ENCODE assay signal across 16 cellular contexts in genomic region chr7:116877443-116878217, GRCh38. TPM values are rescaled to one million over a fixed set of nuclear protein-coding genes. Genes with fewer than 3 reads are reported as not detected.
A peak's percentile ranks its signal among the peaks of the same experiment; 100 is the strongest.
DNase-seq lines count a peak whose midpoint lies in the region; ATAC-seq, FAIRE-seq and TF ChIP-seq lines count a peak whose summit lies in the region.
"Had no signal": no experiment of that assay in that cellular context is flagged by ENCODE, and none has a peak within 500 bp of the region (broad histone marks: within the 10 kb centered on the region; RNA-seq: fewer than 3 reads in every experiment).

No MANE protein-coding gene starts in this region.

- H3K27me3 Mint-ChIP-seq in activated naive CD8-positive, alpha-beta T cell treated with anti-CD3 and anti-CD28 coated beads for 36 hours: no peaks in the 10 kb centered on the region

- intact Hi-C loops in right cardiac atrium (cut with DNase I) (no loop called here), endothelial cell of umbilical vein (cut with micrococcal nuclease) (loop anchor here (5.0 kb wide), 1 partner anchor 285 kb away; no protein-coding TSS in a partner anchor), upper lobe of right lung (cut with DNase I) (no loop called here)

- H3K9me3 ChIP-seq in right atrium auricular region (no peaks in the 10 kb centered on the region), right cardiac atrium (ENCODE audit: control insufficient read depth, low read length) (no peaks in the 10 kb centered on the region), endothelial cell of umbilical vein (replicated peaks; ENCODE audit: control insufficient read depth, insufficient read depth, low read length) (no peaks in the 10 kb centered on the region), mesodermal cell (ENCODE audit: control insufficient read depth, low read length) (no peaks in the 10 kb centered on the region), upper lobe of right lung (no peaks in the 10 kb centered on the region)

- DNase-seq in right atrium auricular region (ENCODE audit: low spot score): no peak
- DNase-seq in right cardiac atrium: no peak
- no peak for DNase-seq in endothelial cell of umbilical vein (ENCODE audit: low read depth, low spot score)
- DNase-seq in upper lobe of right lung: no peak
- no peak for DNase-seq in activated naive CD8-positive, alpha-beta T cell treated with anti-CD3 and anti-CD28 coated beads for 36 hours
- DNase-seq in KG1 (lab: John Stamatoyannopoulos, UW): no peak
- DNase-seq in NCI-H69 (lab: John Stamatoyannopoulos, UW): no peak
- DNase-seq: DMS79, NCI-H1417 treated with DMSO at 0.1 percent for 48 hours, NCI-H187 treated with DMSO at 0.1 percent for 48 hours, NCI-H524, RPMI8226 had no signal

- TF ChIP-seq POLR2A in endothelial cell of umbilical vein (IDR thresholded peaks at IDR 0.05; ENCODE audit: low read depth, low read length): no peak

- POLR2A ChIA-PET in endothelial cell of umbilical vein (lab: Charles Lee): no interaction called here

- peaks cover 0 to 71% of the 10 kb centered on the region in 2 donors for H3K4me1 ChIP-seq in right atrium auricular region
- H3K4me1 ChIP-seq in right cardiac atrium (ENCODE audit: control insufficient read depth, insufficient read depth, low read length): peaks cover 17% of the 10 kb centered on the region
- H3K4me1 ChIP-seq in endothelial cell of umbilical vein (ENCODE audit: control insufficient read depth, extremely low read depth, insufficient read depth, low read length): peaks cover 62% of the 10 kb centered on the region
- peaks cover 6% of the 10 kb centered on the region for H3K4me1 ChIP-seq in mesodermal cell (ENCODE audit: control insufficient read depth, insufficient read depth, low read length, poor library complexity, severe bottlenecking)
- H3K4me1 ChIP-seq in upper lobe of right lung: peaks cover 36% of the 10 kb centered on the region

- H3K36me3 ChIP-seq in right atrium auricular region (no peaks in the 10 kb centered on the region), endothelial cell of umbilical vein (ENCODE audit: control insufficient read depth in 2 of 2, extremely low read depth in 1 of 2, insufficient read depth in 2 of 2, low read length in 2 of 2) (peaks cover 0 to 3% of the 10 kb centered on the region in 2 experiments), mesodermal cell (ENCODE audit: control insufficient read depth, insufficient read depth, low read length) (peaks cover 46% of the 10 kb centered on the region), upper lobe of right lung (no peaks in the 10 kb centered on the region)

- TF ChIP-seq CTCF in right atrium auricular region (IDR thresholded peaks at IDR 0.05): no peak
- TF ChIP-seq CTCF in endothelial cell of umbilical vein (IDR thresholded peaks at IDR 0.05; ENCODE audit: extremely low read depth in 1 of 2, insufficient read depth in 1 of 2, low read depth in 1 of 2, low read length in 2 of 2): no peak
- no peak for TF ChIP-seq CTCF in upper lobe of right lung (IDR thresholded peaks at IDR 0.05)

- no TSS peak for BruUV-seq in endothelial cell of umbilical vein (replicated peaks; lab: Mats Ljungman, UMichigan)

- dilution Hi-C loops in endothelial cell of umbilical vein (cut with MboI; ENCODE audit: extremely low pct_ligation_motif_present, low sequenced_read_pairs): no loop called here

- H3K4me3 ChIP-seq in right atrium auricular region (no peak overlapping the region), right cardiac atrium (ENCODE audit: low read length) (no peak overlapping the region), endothelial cell of umbilical vein (replicated peaks in 1 of 3; ENCODE audit: insufficient read depth in 1 of 3, low read depth in 1 of 3, low read length in 3 of 3) (peak overlapping the region in 1 of 3 experiments; percentile 27), mesodermal cell (ENCODE audit: extremely low read depth, insufficient read depth, low read length, poor library complexity, severe bottlenecking) (no peak overlapping the region), upper lobe of right lung (no peak overlapping the region)
- H3K4me3 ChIP-seq: BLaER1 treated with 17β-estradiol and CSF1 and Interleukin-3, amounts not matched to agents 10 nM and 100 nM had no signal

- peaks cover 89% of the 10 kb centered on the region for H3K79me2 ChIP-seq in endothelial cell of umbilical vein (ENCODE audit: control insufficient read depth, insufficient read depth, low read length)

- peak overlapping the region; percentile 80 for H3K4me2 ChIP-seq in endothelial cell of umbilical vein (ENCODE audit: insufficient read depth, low read length)

- H3K27me3 ChIP-seq in right atrium auricular region (no peaks in the 10 kb centered on the region), right cardiac atrium (ENCODE audit: control insufficient read depth, insufficient read depth) (no peaks in the 10 kb centered on the region), endothelial cell of umbilical vein (ENCODE audit: control insufficient read depth in 2 of 2, insufficient read depth in 2 of 2, low read length in 2 of 2) (no peaks in the 10 kb centered on the region), upper lobe of right lung (no peaks in the 10 kb centered on the region)
- H3K27me3 ChIP-seq: BLaER1 treated with 17β-estradiol and CSF1 and Interleukin-3, amounts not matched to agents 10 nM and 100 nM had no signal

- peaks cover 20% of the 10 kb centered on the region for H3K4me1 Mint-ChIP-seq in activated naive CD8-positive, alpha-beta T cell treated with anti-CD3 and anti-CD28 coated beads for 36 hours

- H3K9me1 ChIP-seq in endothelial cell of umbilical vein (replicated peaks; ENCODE audit: control insufficient read depth, extremely low read depth, insufficient read depth, low read length): no peaks in the 10 kb centered on the region

- H3K4me3 Mint-ChIP-seq in activated naive CD8-positive, alpha-beta T cell treated with anti-CD3 and anti-CD28 coated beads for 36 hours: no peak overlapping the region

- peak overlapping the region; percentile 56 for H3K9ac ChIP-seq in endothelial cell of umbilical vein (replicated peaks; ENCODE audit: extremely low read depth, insufficient read depth, low read length)

- no peak overlapping the region for H2AFZ ChIP-seq in endothelial cell of umbilical vein (ENCODE audit: low read depth, low read length)

- H3K9me3 Mint-ChIP-seq in activated naive CD8-positive, alpha-beta T cell treated with anti-CD3 and anti-CD28 coated beads for 36 hours: no peaks in the 10 kb centered on the region

- H4K20me1 ChIP-seq in endothelial cell of umbilical vein (replicated peaks; ENCODE audit: control insufficient read depth, extremely low read depth, insufficient read depth, low read length): peaks cover 2% of the 10 kb centered on the region

- 80% methylated on average over 3 of the region's 3 CpGs for WGBS in right cardiac atrium
- 91 to 97% methylated on average over 2 to 3 of the region's 3 CpGs for WGBS in mesodermal cell (ENCODE audit: insufficient coverage in 2 of 2), 2 experiments

- FAIRE-seq in endothelial cell of umbilical vein (lab: Jason Lieb, UNC): no peak
- FAIRE-seq: D721Med, H54 had no signal

- CTCF ChIA-PET in endothelial cell of umbilical vein (lab: Charles Lee): interaction anchor here (1.0 to 1.6 kb wide), 5 partner anchors 10 to 286 kb away, joined by 3 to 5 read pairs (median 4); no protein-coding TSS in a partner anchor

- peaks cover 27% of the 10 kb centered on the region for H3K36me3 Mint-ChIP-seq in activated naive CD8-positive, alpha-beta T cell treated with anti-CD3 and anti-CD28 coated beads for 36 hours

- ATAC-seq in right cardiac atrium: no peak
- ATAC-seq in upper lobe of right lung: peak; percentile 9

- no peak overlapping the region for H3K27ac Mint-ChIP-seq in activated naive CD8-positive, alpha-beta T cell treated with anti-CD3 and anti-CD28 coated beads for 36 hours

- H3K27ac ChIP-seq in right atrium auricular region (peak overlapping the region; percentile 10 to 35), right cardiac atrium (ENCODE audit: low read length) (no peak overlapping the region), endothelial cell of umbilical vein (ENCODE audit: insufficient read depth, low read depth, low read length) (peak overlapping the region; percentile 65), mesodermal cell (ENCODE audit: low read depth, low read length, severe bottlenecking) (peak overlapping the region; percentile 78), upper lobe of right lung (peak overlapping the region; percentile 2)
- H3K27ac ChIP-seq: BLaER1 treated with 17β-estradiol and CSF1 and Interleukin-3, amounts not matched to agents 10 nM and 100 nM had no signal

TF ChIP-seq in endothelial cell of umbilical vein, 7 proteins besides CTCF, POLR2A, EP300 and RAD21:
- TF ChIP-seq, protein P1, sequence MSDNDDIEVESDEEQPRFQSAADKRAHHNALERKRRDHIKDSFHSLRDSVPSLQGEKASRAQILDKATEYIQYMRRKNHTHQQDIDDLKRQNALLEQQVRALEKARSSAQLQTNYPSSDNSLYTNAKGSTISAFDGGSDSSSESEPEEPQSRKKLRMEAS (IDR thresholded peaks at IDR 0.05; ENCODE audit: insufficient read depth, insufficient read length): no peak
- TF ChIP-seq FOS (IDR thresholded peaks at IDR 0.05; ENCODE audit: borderline replicate concordance, insufficient read depth, low read length) (no peak), JUN (IDR thresholded peaks at IDR 0.05; ENCODE audit: borderline replicate concordance, insufficient read depth, insufficient read length, low read depth) (no peak), GATA2 (IDR thresholded peaks at IDR 0.05; ENCODE audit: insufficient read depth, insufficient read length, low read depth, low read length) (no peak), EZH2 (IDR thresholded peaks at IDR 0.05; ENCODE audit: borderline replicate concordance, low read depth, low read length, severe bottlenecking) (no peak), POLR2AphosphoS5 (IDR thresholded peaks at IDR 0.05; ENCODE audit: insufficient read depth, low read depth, low read length) (no peak), MYC (IDR thresholded peaks at IDR 0.05; ENCODE audit: low read depth, low read length) (no peak)

RNA-seq across cellular contexts. Expression of gene CAPZA2, which starts 15.2 kb away (rescaled TPM):
- 100 to 1,000 TPM; 127 to 148 TPM for total RNA-seq in right atrium auricular region
- 100 to 1,000 TPM; 318 to 447 (median 349) TPM for total RNA-seq in right cardiac atrium
- polyA plus RNA-seq in right cardiac atrium: 71.9 TPM
- total RNA-seq in endothelial cell of umbilical vein: 343 and 347 TPM in 2 replicates
- 35.4 and 48.1 TPM in 2 replicates for polyA plus RNA-seq in endothelial cell of umbilical vein
- polyA plus RNA-seq in endothelial cell of umbilical vein (2011; cell fraction: cytosol; rRNA removed): 102 and 116 TPM in 2 replicates
- polyA plus RNA-seq in endothelial cell of umbilical vein (2011; cell fraction: nucleus; rRNA removed): 83.3 and 105 TPM in 2 replicates
- 180 and 216 TPM in 2 replicates for polyA plus RNA-seq in endothelial cell of umbilical vein (2012)
- 93.1 and 99.7 TPM in 2 replicates for polyA minus RNA-seq in endothelial cell of umbilical vein
- 29.8 TPM for polyA minus RNA-seq in endothelial cell of umbilical vein (2011; cell fraction: cytosol; rRNA and poly(A)+ RNA removed)
- polyA minus RNA-seq in endothelial cell of umbilical vein (2011; cell fraction: nucleus; rRNA and poly(A)+ RNA removed): 176 and 237 TPM in 2 replicates
- polyA plus RNA-seq in mesodermal cell (2013, experiment 1 of 2): 114 TPM
- polyA plus RNA-seq in mesodermal cell (2013, experiment 2 of 2): 137 TPM
- total RNA-seq in upper lobe of right lung: 249 TPM
- total RNA-seq in activated naive CD8-positive, alpha-beta T cell treated with anti-CD3 and anti-CD28 coated beads for 36 hours: 100 to 1,000 TPM; 158 to 177 TPM
